In genomic region chrX:69424910-69425309, GRCh38 we compare ENCODE assay signal across 28 cellular contexts.
"Had no signal": no experiment of that assay in that cellular context is flagged by ENCODE, and none has a peak within 500 bp of the region (broad histone marks: within the 10 kb centered on the region; RNA-seq: fewer than 3 reads in every experiment).

No MANE protein-coding gene starts in this region.

- H3K36me3 ChIP-seq: brain microvascular endothelial cell, MG63 had no signal

- DNase-seq: activated CD4-positive, alpha-beta memory T cell treated with anti-CD3 and anti-CD28 coated beads, Interleukin-2, amount 10 ng/mL, durations not matched to agents 7 days and 5 days; activated CD4-positive, alpha-beta T cell treated with anti-CD3 and anti-CD28 coated beads for 1 hour; activated CD4-positive, alpha-beta T cell treated with anti-CD3 and anti-CD28 coated beads for 48 hours; activated CD4-positive, CD25-positive, alpha-beta regulatory T cell; activated effector memory CD4-positive, alpha-beta T cell treated with anti-CD3 and anti-CD28 coated beads, Interleukin-2, amount 50 U/mL, for 16 hours; activated naive CD4-positive, alpha-beta T cell; activated naive CD4-positive, alpha-beta T cell treated with anti-CD3 and anti-CD28 coated beads, Interleukin-2, amount 50 U/mL, for 16 hours; activated naive CD8-positive, alpha-beta T cell treated with anti-CD3 and anti-CD28 coated beads for 36 hours; activated T-cell treated with anti-CD3 and anti-CD28 coated beads, Interleukin-2, amount 50 U/mL, for 1 hour; activated T-cell treated with anti-CD3 and anti-CD28 coated beads, Interleukin-2, amount 50 U/mL, for 72 hours; amniotic stem cell; aorta; brain microvascular endothelial cell; central memory CD4-positive, alpha-beta T cell; KG1; MG63; NCI-H1048; NCI-H146; NCI-H187; NCI-H2029 treated with DMSO at 0.1 percent for 48 hours; NCI-H2107; NCI-H510A treated with DMSO at 0.1 percent for 48 hours; RPMI8226; SIG-M5; T-helper 1 cell; T-helper 2 cell; T-helper 9 cell had no signal

- H3K27me3 ChIP-seq: brain microvascular endothelial cell, MG63 had no signal

- H3K4me3 ChIP-seq: MG63 had no signal

- H3K27ac ChIP-seq: brain microvascular endothelial cell, VCaP had no signal

- H3K9me3 ChIP-seq: MG63 had no signal
